Comparison of ENCODE assay signal across 18 cellular contexts in genomic region chr20:40887100-40887499, GRCh38.
"Had no signal": no experiment of that assay in that cellular context is flagged by ENCODE, and none has a peak within 500 bp of the region (broad histone marks: within the 10 kb centered on the region; RNA-seq: fewer than 3 reads in every experiment).

No MANE protein-coding gene starts in this region.

- H3K27ac ChIP-seq: epithelial cell of prostate, esophagus muscularis mucosa, gastroesophageal sphincter, right atrium auricular region, upper lobe of left lung, uterus had no signal

- H3K9me3 ChIP-seq: esophagus muscularis mucosa, gastroesophageal sphincter, right atrium auricular region, upper lobe of left lung, uterus had no signal

- ATAC-seq: gastroesophageal sphincter; left cardiac atrium; naive thymus-derived CD4-positive, alpha-beta T cell had no signal

- H3K27me3 ChIP-seq: right atrium auricular region, upper lobe of left lung, uterus had no signal

- H3K4me3 Mint-ChIP-seq: nephron progenitor cell had no signal

- FAIRE-seq: endometrium, kidney, small intestine had no signal

- H3K9me3 Mint-ChIP-seq: nephron progenitor cell had no signal

- H3K4me3 ChIP-seq: esophagus muscularis mucosa, gastroesophageal sphincter, right atrium auricular region, upper lobe of left lung, uterus had no signal

- DNase-seq: effector memory CD4-positive, alpha-beta T cell; glutamatergic neuron; kidney; left cardiac atrium; mesendoderm; naive thymus-derived CD4-positive, alpha-beta T cell; nephron progenitor cell; posterior cingulate gyrus; small intestine; stimulated activated CD4-positive, alpha-beta T cell treated with anti-CD3 and anti-CD28 coated beads, Interleukin-12 subunit alpha, Interleukin-12 subunit beta, amount 100 ng/mL, for 4 hours; stimulated activated naive CD4-positive, alpha-beta T cell treated with Interleukin-2 at 50 U/mL for 16 hours; uterus had no signal

- H3K4me1 ChIP-seq: esophagus muscularis mucosa, gastroesophageal sphincter, right atrium auricular region, upper lobe of left lung, uterus had no signal

- H3K27ac Mint-ChIP-seq: naive thymus-derived CD4-positive, alpha-beta T cell; nephron progenitor cell had no signal

- H3K36me3 ChIP-seq: esophagus muscularis mucosa, gastroesophageal sphincter, right atrium auricular region, upper lobe of left lung, uterus had no signal
